ENCODE assay signal across 25 cellular contexts in the genomic region with DNA sequence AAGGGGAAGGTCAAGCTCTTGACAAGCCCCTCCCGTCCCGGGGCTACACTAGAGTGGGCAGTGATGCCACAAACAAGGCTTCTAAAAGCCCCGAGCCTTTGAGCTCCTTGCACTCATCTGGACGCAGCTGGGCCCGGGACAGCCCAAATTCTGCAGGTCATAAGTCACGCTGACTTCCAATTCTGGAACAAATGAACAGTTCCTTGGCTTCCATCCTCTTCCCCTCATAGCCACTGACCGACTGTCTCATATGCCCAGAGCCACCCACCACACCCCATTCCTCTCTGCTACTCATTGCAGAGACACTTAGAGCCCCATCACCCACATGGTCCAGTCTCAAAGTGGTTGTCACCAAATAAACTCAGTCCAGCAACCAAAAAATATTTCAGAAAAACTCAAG. TPM values are rescaled to one million over a fixed set of nuclear protein-coding genes. Genes with fewer than 3 reads are reported as not detected.
A peak's percentile ranks its signal among the peaks of the same experiment; 100 is the strongest.
DNase-seq lines count a peak whose midpoint lies in the region; ATAC-seq and TF ChIP-seq lines count a peak whose summit lies in the region.
"Had no signal": no experiment of that assay in that cellular context is flagged by ENCODE, and none has a peak within 500 bp of the region (broad histone marks: within the 10 kb centered on the region; RNA-seq: fewer than 3 reads in every experiment).

No MANE protein-coding gene starts in this region.

- no peak for TF ChIP-seq EP300 in tibial nerve (IDR thresholded peaks at IDR 0.05)

- H3K36me3 Mint-ChIP-seq in nephron (ENCODE audit: low read depth), result no peaks in the 10 kb centered on the region
- H3K36me3 Mint-ChIP-seq: activated naive CD8-positive, alpha-beta T cell; CD4-positive, CD25-positive, alpha-beta regulatory T cell; neural progenitor cell; type B pancreatic cell had no signal

- TF ChIP-seq CTCF in esophagus squamous epithelium (IDR thresholded peaks at IDR 0.05), result no peak
- no peak for TF ChIP-seq CTCF in nephron (IDR thresholded peaks at IDR 0.05; ENCODE audit: unreplicated experiment in 3 of 3)
- TF ChIP-seq CTCF in tibial nerve (IDR thresholded peaks at IDR 0.05), result no peak

- peak overlapping the region in 3 of 4 donors; percentile 24 to 68 (median 63) for H3K27ac ChIP-seq in esophagus squamous epithelium
- H3K27ac ChIP-seq in tibial nerve, result peak overlapping the region; percentile 11 to 62 (median 36)
- H3K27ac ChIP-seq: neural progenitor cell had no signal

- H3K27me3 ChIP-seq in esophagus squamous epithelium (peaks cover 0 to 6% (median 0%) of the 10 kb centered on the region in 4 donors), tibial nerve (no peaks in the 10 kb centered on the region)
- H3K27me3 ChIP-seq: neural progenitor cell had no signal

- H3K36me3 ChIP-seq in esophagus squamous epithelium (no peaks in the 10 kb centered on the region), tibial nerve (no peaks in the 10 kb centered on the region)
- H3K36me3 ChIP-seq: neural progenitor cell had no signal

- H3K4me1 Mint-ChIP-seq in nephron, result peaks cover 60% of the 10 kb centered on the region
- H3K4me1 Mint-ChIP-seq: CD4-positive, CD25-positive, alpha-beta regulatory T cell had no signal

- H3K27ac Mint-ChIP-seq in nephron, result peak overlapping the region; percentile 81 to 93 (median 88)
- H3K27ac Mint-ChIP-seq: activated naive CD8-positive, alpha-beta T cell; activated T-helper 2 cell treated with anti-CD3 and anti-CD28 coated beads, Interferon-gamma antibody, Interleukin-2, Interleukin-4, amounts not matched to agents 10 μg/mL and 5 μg/mL and 100 μg/mL, durations not matched to agents 14 hours and 24 hours and 36 hours; neural progenitor cell; type B pancreatic cell had no signal

- intact Hi-C loops in esophagus squamous epithelium (cut with DNase I), result no loop called here

- H3K4me1 ChIP-seq in esophagus squamous epithelium (peaks cover 0 to 27% (median 9%) of the 10 kb centered on the region in 3 donors), tibial nerve (peaks cover 0 to 42% (median 15%) of the 10 kb centered on the region in 4 donors)

- peaks cover 3% of the 10 kb centered on the region for H3K9me3 Mint-ChIP-seq in nephron
- H3K9me3 Mint-ChIP-seq: effector memory CD8-positive, alpha-beta T cell; type B pancreatic cell had no signal

- no peak overlapping the region for H3K4me3 Mint-ChIP-seq in nephron
- H3K4me3 Mint-ChIP-seq: activated naive CD8-positive, alpha-beta T cell; CD4-positive, CD25-positive, alpha-beta regulatory T cell; effector memory CD8-positive, alpha-beta T cell; neural progenitor cell; type B pancreatic cell had no signal

- WGBS in esophagus squamous epithelium, 2 donors, result 67 to 69% methylated on average over 6 to 7 of the region's 7 CpGs
- 66 to 69% methylated on average over 7 of the region's 7 CpGs for WGBS in tibial nerve, 2 donors

- no peak for ATAC-seq in GM21360 (IDR thresholded peaks at IDR 0.05; ENCODE audit: unreplicated experiment)
- ATAC-seq: effector memory CD8-positive, alpha-beta T cell; esophagus mucosa; stimulated activated naive CD8-positive, alpha-beta T cell treated with anti-CD3 and anti-CD28 coated beads, Interleukin-15, Interleukin-2, amounts not matched to agents 100 U/mL and 50 U/mL, for 24 hours had no signal

- DNase-seq in GM04503 (ENCODE audit: low read depth) (peak; percentile 44), esophagus squamous epithelium (lab: John Stamatoyannopoulos, UW) (no peak), tibial nerve (ENCODE audit: low spot score in 2 of 2) (no peak), cerebellar nuclear complex (lab: John Stamatoyannopoulos, UW) (no peak)
- no peak for DNase-seq in activated CD4-positive, alpha-beta T cell treated with anti-CD3 and anti-CD28 coated beads for 48 hours
- DNase-seq: activated CD4-positive, alpha-beta T cell treated with anti-CD3 and anti-CD28 coated beads, Interleukin-2, amount 50 U/mL, for 48 hours; activated CD8-positive, alpha-beta memory T cell treated with anti-CD3 and anti-CD28 coated beads, Interleukin-2, amount 50 U/mL, for 48 hours; CD4-positive, CD25-positive, alpha-beta regulatory T cell; DMS 273 treated with DMSO at 0.1 percent for 48 hours; effector memory CD8-positive, alpha-beta T cell; GDM1; Kasumi-1; NCI-H1694 treated with DMSO at 0.1 percent for 48 hours; stimulated activated CD4-positive, alpha-beta T cell treated with anti-CD3 and anti-CD28 coated beads, Interleukin-4, amount 100 ng/mL, for 1 hour; stimulated activated naive CD8-positive, alpha-beta T cell treated with anti-CD3 and anti-CD28 coated beads, Interleukin-15, Interleukin-2, amounts not matched to agents 100 U/mL and 50 U/mL, for 24 hours; T1000 had no signal

- TF ChIP-seq POLR2A in esophagus squamous epithelium (IDR thresholded peaks at IDR 0.05), result no peak
- no peak for TF ChIP-seq POLR2A in tibial nerve (IDR thresholded peaks at IDR 0.05)

- peaks cover 0 to 5% (median 4%) of the 10 kb centered on the region in 3 donors for H3K9me3 ChIP-seq in esophagus squamous epithelium
- peaks cover 0 to 17% (median 0%) of the 10 kb centered on the region in 4 donors for H3K9me3 ChIP-seq in tibial nerve

- peaks cover 3% of the 10 kb centered on the region for H3K27me3 Mint-ChIP-seq in nephron (ENCODE audit: low read depth)

- H3K4me3 ChIP-seq in esophagus squamous epithelium, result no peak overlapping the region
- H3K4me3 ChIP-seq in tibial nerve, result no peak overlapping the region
- H3K4me3 ChIP-seq: neural progenitor cell had no signal

RNA-seq across cellular contexts. Expression of a gene that starts 32.8 kb away (rescaled TPM):
- total RNA-seq in esophagus squamous epithelium (10 to 100 TPM in 2 of 4 donors, 1 to 10 TPM in 2; 2.2 to 71.0 (median 9.1) TPM), tibial nerve (100 to 1,000 TPM; 108 to 291 (median 153) TPM)
- total RNA-seq: activated T-helper 2 cell treated with anti-CD3 and anti-CD28 coated beads, Interferon-gamma antibody, Interleukin-2, Interleukin-4, amounts not matched to agents 10 μg/mL and 5 μg/mL and 100 μg/mL, durations not matched to agents 14 hours and 24 hours and 36 hours; CD4-positive, CD25-positive, alpha-beta regulatory T cell; glomerular endothelial cell; pulmonary artery endothelial cell had no signal

RNA-seq across cellular contexts. Expression of a gene that starts 51.1 kb away (rescaled TPM):
- not detected for total RNA-seq in esophagus squamous epithelium
- total RNA-seq in tibial nerve, result not detected
- total RNA-seq: activated T-helper 2 cell treated with anti-CD3 and anti-CD28 coated beads, Interferon-gamma antibody, Interleukin-2, Interleukin-4, amounts not matched to agents 10 μg/mL and 5 μg/mL and 100 μg/mL, durations not matched to agents 14 hours and 24 hours and 36 hours; CD4-positive, CD25-positive, alpha-beta regulatory T cell; esophagus mucosa; glomerular endothelial cell; pulmonary artery endothelial cell had no signal
